Comparison of ENCODE assay signal across 8 cellular contexts in the genomic region with DNA sequence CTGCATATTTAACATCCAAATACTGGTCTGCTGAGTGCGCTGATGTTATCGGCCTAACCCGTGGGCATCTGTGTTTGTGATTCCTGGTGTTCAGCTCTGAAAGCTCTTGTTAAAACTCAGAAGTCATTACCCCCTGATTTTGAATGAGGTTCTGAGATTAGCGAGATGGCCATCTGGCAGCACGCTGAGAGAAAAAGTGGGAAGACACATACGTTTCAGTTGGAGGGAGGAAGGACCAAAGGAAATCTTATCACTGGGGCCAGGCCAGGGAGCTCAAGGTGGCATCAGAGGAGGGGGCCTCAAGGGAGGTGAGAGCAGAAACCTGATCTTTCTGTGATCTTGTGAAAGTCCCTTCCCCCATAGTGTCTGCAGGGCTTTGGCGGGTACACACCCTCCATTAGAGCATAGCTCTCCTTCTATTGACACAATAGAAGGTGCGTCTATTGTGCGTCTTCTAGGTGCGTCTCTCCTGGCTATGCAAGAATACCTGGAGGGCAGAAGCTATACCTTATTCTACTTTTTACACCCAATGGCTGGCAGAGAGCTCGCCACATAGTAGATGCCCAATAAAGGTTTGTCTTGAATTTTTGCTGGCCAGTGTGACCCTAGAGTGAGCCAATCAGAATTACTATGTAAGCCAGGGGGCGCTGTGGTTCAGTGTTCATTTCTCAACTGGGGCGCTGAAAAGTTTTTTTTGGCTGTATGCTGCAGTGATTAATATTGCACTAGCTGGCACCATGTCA.
A peak's percentile ranks its signal among the peaks of the same experiment; 100 is the strongest.
DNase-seq lines count a peak whose midpoint lies in the region; ATAC-seq, FAIRE-seq and TF ChIP-seq lines count a peak whose summit lies in the region.

No MANE protein-coding gene starts in this region.

- no peaks in the 10 kb centered on the region for H3K4me1 Mint-ChIP-seq in activated naive CD8-positive, alpha-beta T cell treated with anti-CD3 and anti-CD28 coated beads, Interleukin-2, amount 10 ng/mL, durations not matched to agents 7 days and 5 days

- no peaks in the 10 kb centered on the region for H4K20me1 ChIP-seq in keratinocyte (ENCODE audit: control insufficient read depth, extremely low read depth, insufficient read depth, low read length)

- no peaks in the 10 kb centered on the region for H3K36me3 ChIP-seq in keratinocyte (ENCODE audit: control insufficient read depth in 2 of 2, extremely low read depth in 1 of 2, insufficient read depth in 2 of 2, low read length in 2 of 2)

- no peaks in the 10 kb centered on the region for H3K9me3 ChIP-seq in keratinocyte (ENCODE audit: control insufficient read depth, low read depth, low read length)

- in situ Hi-C loops in SK-MEL-5 (cut with HindIII; ENCODE audit: low pct_unique_long_range_greater_than_20kb, low sequenced_read_pairs): no loop called here

- H3K27me3 Mint-ChIP-seq in activated naive CD8-positive, alpha-beta T cell treated with anti-CD3 and anti-CD28 coated beads, Interleukin-2, amount 10 ng/mL, durations not matched to agents 7 days and 5 days: no peaks in the 10 kb centered on the region

- DNase-seq in NCI-H748 (lab: John Stamatoyannopoulos, UW; ENCODE audit: unreplicated experiment): peak; percentile 44
- DNase-seq in NCI-H748 treated with DMSO at 0.1 percent for 48 hours (lab: John Stamatoyannopoulos, UW): no peak
- DNase-seq in SK-MEL-5 (ENCODE audit: low read depth, low spot score): peak; percentile 59
- DNase-seq in activated naive CD8-positive, alpha-beta T cell treated with anti-CD3 and anti-CD28 coated beads, Interleukin-2, amount 10 ng/mL, durations not matched to agents 7 days and 5 days: peak; percentile 44
- DNase-seq in keratinocyte (ENCODE audit: low read depth, low spot score): no peak
- DNase-seq in stimulated activated CD8-positive, alpha-beta memory T cell treated with anti-CD3 and anti-CD28 coated beads, Interleukin-15, amount 100 ng/mL, for 24 hours (ENCODE audit: low read depth): peak; percentile 6
- no peak for DNase-seq in RCC 7860 (ENCODE audit: low spot score)
- no peak for DNase-seq in NCI-H226

- no peaks in the 10 kb centered on the region for H3K79me2 ChIP-seq in keratinocyte (ENCODE audit: control insufficient read depth, insufficient read depth, low read length)

- H3K27ac Mint-ChIP-seq in activated naive CD8-positive, alpha-beta T cell treated with anti-CD3 and anti-CD28 coated beads, Interleukin-2, amount 10 ng/mL, durations not matched to agents 7 days and 5 days: no peak overlapping the region

- H3K36me3 Mint-ChIP-seq in activated naive CD8-positive, alpha-beta T cell treated with anti-CD3 and anti-CD28 coated beads, Interleukin-2, amount 10 ng/mL, durations not matched to agents 7 days and 5 days: no peaks in the 10 kb centered on the region

- H3K9me1 ChIP-seq in keratinocyte (ENCODE audit: control insufficient read depth, extremely low read depth, insufficient read depth, low read length): no peaks in the 10 kb centered on the region

- no peak overlapping the region for H2AFZ ChIP-seq in keratinocyte (ENCODE audit: control insufficient read depth, low read length)

- POLR2A ChIA-PET in activated naive CD8-positive, alpha-beta T cell treated with anti-CD3 and anti-CD28 coated beads, Interleukin-2, amount 10 ng/mL, durations not matched to agents 7 days and 5 days (lab: Charles Lee): interaction anchor here (1.1 to 1.6 kb wide), 2 partner anchors 156 to 790 kb away, joined by 3 to 6 read pairs; no protein-coding TSS in a partner anchor

- H3K27ac ChIP-seq in keratinocyte (ENCODE audit: control insufficient read depth, insufficient read depth, low read length): no peak overlapping the region

- peaks cover 9% of the 10 kb centered on the region for H3K27me3 ChIP-seq in keratinocyte (ENCODE audit: control insufficient read depth, extremely low read depth, insufficient read depth, low read length)

- ATAC-seq in activated naive CD8-positive, alpha-beta T cell treated with anti-CD3 and anti-CD28 coated beads, Interleukin-2, amount 10 ng/mL, durations not matched to agents 7 days and 5 days (ENCODE audit: low read depth): peak; percentile 47

- dilution Hi-C loops in keratinocyte (cut with MboI; ENCODE audit: extremely low pct_ligation_motif_present, low sequenced_read_pairs): no loop called here

- H3K4me3 ChIP-seq in keratinocyte (ENCODE audit: control insufficient read depth in 2 of 3, extremely low read depth in 1 of 3, insufficient read depth in 2 of 3, low read depth in 1 of 3, low read length in 3 of 3): no peak overlapping the region

- H3K9ac ChIP-seq in keratinocyte (ENCODE audit: control insufficient read depth, extremely low read depth, insufficient read depth, low read length): no peak overlapping the region

- FAIRE-seq in keratinocyte (lab: Jason Lieb, UNC) (no peak), RCC 7860 (lab: Jason Lieb, UNC) (no peak)

- peaks cover 7% of the 10 kb centered on the region for H3K4me1 ChIP-seq in keratinocyte (ENCODE audit: control insufficient read depth, extremely low read depth, insufficient read depth, low read length)

- TF ChIP-seq CTCF in keratinocyte (optimal IDR thresholded peaks at IDR 0.05 in 1 of 3, IDR thresholded peaks at IDR 0.05 in 1 of 3, conservative IDR thresholded peaks at IDR 0.05 in 1 of 3; ENCODE audit: extremely low read depth in 1 of 3, insufficient read depth in 2 of 3, low read length in 3 of 3): peak; percentile 61 to 69 (median 64)

- H3K4me2 ChIP-seq in keratinocyte (ENCODE audit: control insufficient read depth, extremely low read depth, insufficient read depth, low read depth, low read length): no peak overlapping the region

- no peak overlapping the region for H3K4me3 Mint-ChIP-seq in activated naive CD8-positive, alpha-beta T cell treated with anti-CD3 and anti-CD28 coated beads, Interleukin-2, amount 10 ng/mL, durations not matched to agents 7 days and 5 days

- H3K9me3 Mint-ChIP-seq in activated naive CD8-positive, alpha-beta T cell treated with anti-CD3 and anti-CD28 coated beads, Interleukin-2, amount 10 ng/mL, durations not matched to agents 7 days and 5 days: no peaks in the 10 kb centered on the region

Comparison
In these comparisons a context has a peak if more than half of its experiments do, and no peak if none do; other contexts are left out.
1. DNase-seq: peak in NCI-H748 (single experiment), SK-MEL-5 (single experiment), activated naive CD8-positive, alpha-beta T cell treated with anti-CD3 and anti-CD28 coated beads, Interleukin-2, amount 10 ng/mL, durations not matched to agents 7 days and 5 days (single experiment) and stimulated activated CD8-positive, alpha-beta memory T cell treated with anti-CD3 and anti-CD28 coated beads, Interleukin-15, amount 100 ng/mL, for 24 hours (single experiment); none in NCI-H748 treated with DMSO at 0.1 percent for 48 hours (single experiment), keratinocyte (single experiment), RCC 7860 (single experiment) and NCI-H226 (single experiment).